In the genomic region with DNA sequence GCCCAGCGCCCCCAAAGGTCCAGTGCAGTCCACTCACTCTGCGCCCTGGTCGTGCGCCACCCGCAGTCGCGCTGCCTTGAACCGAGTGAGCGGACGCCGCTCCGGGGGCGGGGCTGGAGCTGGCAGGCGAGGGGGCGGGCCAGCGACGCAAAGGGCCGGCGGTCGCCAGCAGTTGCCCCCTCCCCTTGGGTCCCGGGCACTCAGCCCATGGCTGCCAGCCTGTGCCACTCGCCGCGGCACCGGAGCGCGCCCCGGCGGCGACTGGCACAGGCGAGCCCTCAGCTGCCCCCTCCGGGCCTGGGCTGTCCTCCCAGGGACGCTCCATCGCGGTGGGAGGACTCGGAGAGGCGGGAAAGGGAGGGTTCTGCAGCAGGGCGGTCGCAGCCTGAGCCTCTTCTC, we compare ENCODE assay signal across 8 cellular contexts. TPM values are rescaled to one million over a fixed set of nuclear protein-coding genes. Genes with fewer than 3 reads are reported as not detected.
A peak's percentile ranks its signal among the peaks of the same experiment; 100 is the strongest.
DNase-seq lines count a peak whose midpoint lies in the region; ATAC-seq and TF ChIP-seq lines count a peak whose summit lies in the region.

S1PR5 (minus strand) TSS at position 87 of the 399 bp plus-strand sequence. CDS start 2,436 bp downstream, outside the sequence.

- TF ChIP-seq EP300 in suprapubic skin (IDR thresholded peaks at IDR 0.05) (no peak), gastroesophageal sphincter (IDR thresholded peaks at IDR 0.05) (no peak)

- H3K27me3 ChIP-seq in suprapubic skin (peaks cover 67% of the 10 kb centered on the region), gastroesophageal sphincter (peaks cover 98% of the 10 kb centered on the region)

- ATAC-seq in HG02623 (IDR thresholded peaks at IDR 0.05; ENCODE audit: unreplicated experiment) = no peak
- no peak for ATAC-seq in gastroesophageal sphincter

- no CpG with 5 or more reads among the region's 39 CpGs for WGBS in suprapubic skin
- WGBS in gastroesophageal sphincter (ENCODE audit: low coverage in 1 of 2), 2 donors = no CpG with 5 or more reads among the region's 39 CpGs

- in situ Hi-C loops in Caki2 (cut with HindIII; ENCODE audit: low pct_unique_long_range_greater_than_20kb, low sequenced_read_pairs) = no loop called here

- H3K9me3 ChIP-seq in suprapubic skin (no peaks in the 10 kb centered on the region), gastroesophageal sphincter (no peaks in the 10 kb centered on the region)

- DNase-seq in Caki2 (ENCODE audit: low read depth) (peak; percentile 60), M059J (ENCODE audit: low read depth) (peak; percentile 62), astrocyte of the hippocampus (ENCODE audit: low read depth, low spot score) (peak; percentile 18), islet precursor cell (peak; percentile 78), suprapubic skin (ENCODE audit: low spot score in 2 of 2) (no peak), SHP77 treated with DMSO at 0.1 percent for 48 hours (lab: John Stamatoyannopoulos, UW) (no peak)

- peak within 1 kb of the TSS; percentile 78 for H3K27ac ChIP-seq in suprapubic skin
- no peak within 1 kb of the TSS for H3K27ac ChIP-seq in gastroesophageal sphincter

- H3K4me1 ChIP-seq in suprapubic skin (peaks cover 56% of the 10 kb centered on the region), gastroesophageal sphincter (peaks cover 0 to 28% (median 4%) of the 10 kb centered on the region in 3 donors)

- H3K36me3 ChIP-seq in suprapubic skin (peaks cover 13% of the 10 kb centered on the region), gastroesophageal sphincter (no peaks in the 10 kb centered on the region)

- TF ChIP-seq CTCF in suprapubic skin (IDR thresholded peaks at IDR 0.05) = no peak
- no peak for TF ChIP-seq CTCF in gastroesophageal sphincter (IDR thresholded peaks at IDR 0.05)

- no peak for TF ChIP-seq POLR2A in suprapubic skin (IDR thresholded peaks at IDR 0.05)
- no peak for TF ChIP-seq POLR2A in gastroesophageal sphincter (IDR thresholded peaks at IDR 0.05)

- H3K4me3 ChIP-seq in suprapubic skin (peak within 1 kb of the TSS; percentile 58), gastroesophageal sphincter (peak within 1 kb of the TSS in 1 of 2 donors; percentile 27)

RNA-seq across cellular contexts. Expression of gene S1PR5, which starts in this region (rescaled TPM):
- 4.6 and 11.6 TPM in 2 replicates for total RNA-seq in Caki2 (2014; rRNA removed; shearing (Covaris generic); ENCODE audit: low replicate concordance)
- total RNA-seq in M059J (2014; rRNA removed; shearing (Covaris generic)) = 10.3 and 11.9 TPM in 2 replicates
- total RNA-seq in suprapubic skin = 10 to 100 TPM; 19.2 to 63.8 (median 26.8) TPM
- total RNA-seq in gastroesophageal sphincter = 1 to 10 TPM in 1 of 4 donors, not detected in 3; 1.1 TPM

Comparison
In these comparisons a context has a peak if more than half of its experiments do, and no peak if none do; other contexts are left out.
1. DNase-seq: peak in Caki2 (single experiment), M059J (single experiment), astrocyte of the hippocampus (single experiment) and islet precursor cell (single experiment); none in suprapubic skin (0 of 2) and SHP77 treated with DMSO at 0.1 percent for 48 hours (single experiment).